In genomic region chr11:71930556-71931244, GRCh38 we compare ENCODE assay signal across 10 cellular contexts. TPM values are rescaled to one million over a fixed set of nuclear protein-coding genes. Genes with fewer than 3 reads are reported as not detected.
DNase-seq lines count a peak whose midpoint lies in the region; ATAC-seq and TF ChIP-seq lines count a peak whose summit lies in the region.
"Had no signal": no experiment of that assay in that cellular context is flagged by ENCODE, and none has a peak within 500 bp of the region (broad histone marks: within the 10 kb centered on the region; RNA-seq: fewer than 3 reads in every experiment).

No MANE protein-coding gene starts in this region.

- H3K27me3 Mint-ChIP-seq in activated naive CD4-positive, alpha-beta T cell treated with anti-CD3 and anti-CD28 coated beads, Interleukin-2, amount 10 ng/mL, durations not matched to agents 7 days and 5 days: peaks cover 4% of the 10 kb centered on the region
- H3K27me3 Mint-ChIP-seq in T-helper 17 cell: no peaks in the 10 kb centered on the region
- H3K27me3 Mint-ChIP-seq in stimulated activated naive CD8-positive, alpha-beta T cell treated with anti-CD3 and anti-CD28 coated beads, Interleukin-15, amount 100 ng/mL, for 72 hours: no peaks in the 10 kb centered on the region

- no peaks in the 10 kb centered on the region for H3K9me3 Mint-ChIP-seq in activated naive CD4-positive, alpha-beta T cell treated with anti-CD3 and anti-CD28 coated beads, Interleukin-2, amount 10 ng/mL, durations not matched to agents 7 days and 5 days
- H3K9me3 Mint-ChIP-seq in stimulated activated naive CD8-positive, alpha-beta T cell treated with anti-CD3 and anti-CD28 coated beads, Interleukin-15, amount 100 ng/mL, for 72 hours: no peaks in the 10 kb centered on the region

- no peaks in the 10 kb centered on the region for H3K9me3 ChIP-seq in T-helper 17 cell (ENCODE audit: control insufficient read depth, low read length, poor library complexity, severe bottlenecking)

- peak overlapping the region; percentile 99 for H3K4me3 ChIP-seq in fibroblast of the aortic adventitia (ENCODE audit: low read depth, low read length)

- CTCF ChIA-PET in activated naive CD4-positive, alpha-beta T cell treated with anti-CD3 and anti-CD28 coated beads, Interleukin-2, amount 10 ng/mL, durations not matched to agents 7 days and 5 days (lab: Charles Lee): no interaction called here

- peak overlapping the region; percentile 88 for H3K4me3 Mint-ChIP-seq in activated naive CD4-positive, alpha-beta T cell treated with anti-CD3 and anti-CD28 coated beads, Interleukin-2, amount 10 ng/mL, durations not matched to agents 7 days and 5 days
- peak overlapping the region; percentile 99 for H3K4me3 Mint-ChIP-seq in T-helper 17 cell
- H3K4me3 Mint-ChIP-seq in stimulated activated naive CD8-positive, alpha-beta T cell treated with anti-CD3 and anti-CD28 coated beads, Interleukin-15, amount 100 ng/mL, for 72 hours: peak overlapping the region; percentile 91 to 93

- ATAC-seq in T-helper 17 cell (no peak), HG03439 (IDR thresholded peaks at IDR 0.05; ENCODE audit: unreplicated experiment) (no peak)
- no peak for ATAC-seq in stimulated activated naive CD8-positive, alpha-beta T cell treated with anti-CD3 and anti-CD28 coated beads, Interleukin-15, amount 100 ng/mL, for 72 hours

- peaks cover 7% of the 10 kb centered on the region for H3K36me3 Mint-ChIP-seq in activated naive CD4-positive, alpha-beta T cell treated with anti-CD3 and anti-CD28 coated beads, Interleukin-2, amount 10 ng/mL, durations not matched to agents 7 days and 5 days
- H3K36me3 Mint-ChIP-seq in T-helper 17 cell (ENCODE audit: low read depth): peaks cover 6% of the 10 kb centered on the region

- in situ Hi-C loops in GM13976 (cut with MboI; ENCODE audit: low sequenced_read_pairs, unreplicated experiment): no loop called here

- no peak overlapping the region for H3K27ac Mint-ChIP-seq in activated naive CD4-positive, alpha-beta T cell treated with anti-CD3 and anti-CD28 coated beads, Interleukin-2, amount 10 ng/mL, durations not matched to agents 7 days and 5 days
- H3K27ac Mint-ChIP-seq in T-helper 17 cell: peak overlapping the region; percentile 99
- H3K27ac Mint-ChIP-seq in stimulated activated naive CD8-positive, alpha-beta T cell treated with anti-CD3 and anti-CD28 coated beads, Interleukin-15, amount 100 ng/mL, for 72 hours: peak overlapping the region in 1 of 2 donors; percentile 14

- no peak for DNase-seq in activated naive CD4-positive, alpha-beta T cell treated with anti-CD3 and anti-CD28 coated beads, Interleukin-2, amount 10 ng/mL, durations not matched to agents 7 days and 5 days
- no peak for DNase-seq in activated naive CD4-positive, alpha-beta T cell (lab: John Stamatoyannopoulos, UW)
- no peak for DNase-seq in T-helper 17 cell
- peak; percentile 70 for DNase-seq in fibroblast of the aortic adventitia (ENCODE audit: low read depth)
- no peak for DNase-seq in stimulated activated naive CD8-positive, alpha-beta T cell treated with anti-CD3 and anti-CD28 coated beads, Interleukin-15, amount 100 ng/mL, for 72 hours
- no peak for DNase-seq in GDM1 (lab: John Stamatoyannopoulos, UW)
- no peak for DNase-seq in GM13976 (ENCODE audit: low spot score)
- DNase-seq: effector CD4-positive, alpha-beta T cell; NCI-H510A had no signal

- TF ChIP-seq CTCF in fibroblast of the aortic adventitia (IDR thresholded peaks at IDR 0.05; ENCODE audit: insufficient read depth, low read length) (no peak), GM13976 (IDR thresholded peaks at IDR 0.05; ENCODE audit: borderline replicate concordance, control extremely low read depth, extremely low read depth, insufficient read depth, missing control alignments) (no peak)

- peaks cover 49% of the 10 kb centered on the region for H3K4me1 Mint-ChIP-seq in activated naive CD4-positive, alpha-beta T cell treated with anti-CD3 and anti-CD28 coated beads, Interleukin-2, amount 10 ng/mL, durations not matched to agents 7 days and 5 days
- H3K4me1 Mint-ChIP-seq in T-helper 17 cell: peaks cover 58% of the 10 kb centered on the region
- peaks cover 56% of the 10 kb centered on the region for H3K4me1 Mint-ChIP-seq in stimulated activated naive CD8-positive, alpha-beta T cell treated with anti-CD3 and anti-CD28 coated beads, Interleukin-15, amount 100 ng/mL, for 72 hours

RNA-seq across cellular contexts. Expression of gene RNF121, which starts 1.9 kb away (rescaled TPM):
- total RNA-seq in T-helper 17 cell: 10 to 100 TPM; 15.7 to 23.4 TPM
- 13.0 and 22.9 TPM in 2 replicates for total RNA-seq in fibroblast of the aortic adventitia (ENCODE audit: low replicate concordance)

RNA-seq across cellular contexts. Expression of gene XNDC1N, which starts 2.3 kb away (rescaled TPM):
- total RNA-seq in T-helper 17 cell (10 to 100 TPM; 16.4 to 16.6 TPM), fibroblast of the aortic adventitia (ENCODE audit: low replicate concordance) (3.5 and 13.0 TPM in 2 replicates)

RNA-seq across cellular contexts. Expression of gene DEFB131B, which starts 52.4 kb away (rescaled TPM):
- total RNA-seq in T-helper 17 cell (not detected), fibroblast of the aortic adventitia (ENCODE audit: low replicate concordance) (not detected in 2 replicates)
